16 cellular contexts compared by ENCODE assay signal in genomic region chr1:12457771-12458170, GRCh38.
DNase-seq lines count a peak whose midpoint lies in the region; ATAC-seq and TF ChIP-seq lines count a peak whose summit lies in the region.
"Had no signal": no experiment of that assay in that cellular context is flagged by ENCODE, and none has a peak within 500 bp of the region (broad histone marks: within the 10 kb centered on the region; RNA-seq: fewer than 3 reads in every experiment).

No MANE protein-coding gene starts in this region.

- 70 to 79% methylated on average over 4 of the region's 4 CpGs for WGBS in esophagus squamous epithelium, 2 donors

- H3K9ac ChIP-seq in PC-3 (ENCODE audit: low read length), result no peak overlapping the region

- H3K9me2 ChIP-seq in PC-3 (replicated peaks; ENCODE audit: low read length), result no peaks in the 10 kb centered on the region

- H3K27ac Mint-ChIP-seq in activated naive CD4-positive, alpha-beta T cell treated with anti-CD3 and anti-CD28 coated beads, Interleukin-2, amount 50 U/mL, for 24 hours, result peak overlapping the region; percentile 56
- peak overlapping the region in 7 of 9 donors; percentile 19 to 93 (median 72) for H3K27ac Mint-ChIP-seq in naive thymus-derived CD4-positive, alpha-beta T cell
- H3K27ac Mint-ChIP-seq: naive B cell had no signal

- TF ChIP-seq CTCF in esophagus squamous epithelium (IDR thresholded peaks at IDR 0.05) (no peak), upper lobe of right lung (IDR thresholded peaks at IDR 0.05) (no peak), PC-3 (conservative IDR thresholded peaks at IDR 0.05; ENCODE audit: low read depth, low read length) (no peak)

- H3K9me3 Mint-ChIP-seq in activated naive CD4-positive, alpha-beta T cell treated with anti-CD3 and anti-CD28 coated beads, Interleukin-2, amount 50 U/mL, for 24 hours, result no peaks in the 10 kb centered on the region
- no peaks in the 10 kb centered on the region for H3K9me3 Mint-ChIP-seq in naive thymus-derived CD4-positive, alpha-beta T cell
- H3K9me3 Mint-ChIP-seq: activated naive CD8-positive, alpha-beta T cell treated with anti-CD3 and anti-CD28 coated beads, Interleukin-2, amount 10 ng/mL, durations not matched to agents 7 days and 5 days; naive B cell had no signal

- peaks cover 78% of the 10 kb centered on the region for H3K4me1 Mint-ChIP-seq in activated naive CD4-positive, alpha-beta T cell treated with anti-CD3 and anti-CD28 coated beads, Interleukin-2, amount 50 U/mL, for 24 hours
- peaks cover 38 to 81% (median 68%) of the 10 kb centered on the region in 7 donors for H3K4me1 Mint-ChIP-seq in naive thymus-derived CD4-positive, alpha-beta T cell

- H2AFZ ChIP-seq in PC-3 (ENCODE audit: low read length), result no peak overlapping the region

- peaks cover 21% of the 10 kb centered on the region for H3K36me3 Mint-ChIP-seq in activated naive CD4-positive, alpha-beta T cell treated with anti-CD3 and anti-CD28 coated beads, Interleukin-2, amount 50 U/mL, for 24 hours
- H3K36me3 Mint-ChIP-seq in naive thymus-derived CD4-positive, alpha-beta T cell, result peaks cover 8 to 46% (median 29%) of the 10 kb centered on the region in 5 donors

- H3K4me1 ChIP-seq in esophagus squamous epithelium, result peaks cover 19 to 97% (median 64%) of the 10 kb centered on the region in 3 donors
- H3K4me1 ChIP-seq in naive thymus-derived CD4-positive, alpha-beta T cell (ENCODE audit: control insufficient read depth in 2 of 2, insufficient read depth in 2 of 2, low read length in 2 of 2), result peaks cover 0 to 61% of the 10 kb centered on the region in 2 donors
- peaks cover 89% of the 10 kb centered on the region for H3K4me1 ChIP-seq in upper lobe of right lung
- peaks cover 69% of the 10 kb centered on the region for H3K4me1 ChIP-seq in PC-3 (ENCODE audit: insufficient read depth, low read length)

- H3F3A ChIP-seq in PC-3 (ENCODE audit: low read length, unreplicated experiment), result peaks cover 3% of the 10 kb centered on the region

- CTCF ChIA-PET in naive thymus-derived CD4-positive, alpha-beta T cell (lab: Charles Lee), result interaction anchor here (1.0 kb wide), 1 partner anchor 18 kb away, joined by 3 read pairs; no protein-coding TSS in a partner anchor
- CTCF ChIA-PET in PC-3 (lab: Charles Lee), result no interaction called here

- H3K27me3 ChIP-seq in esophagus squamous epithelium, result no peaks in the 10 kb centered on the region
- no peaks in the 10 kb centered on the region for H3K27me3 ChIP-seq in naive thymus-derived CD4-positive, alpha-beta T cell (ENCODE audit: control insufficient read depth in 2 of 2, insufficient read depth in 2 of 2, low read length in 2 of 2)
- H3K27me3 ChIP-seq in upper lobe of right lung, result no peaks in the 10 kb centered on the region
- H3K27me3 ChIP-seq in PC-3 (ENCODE audit: low read length), result no peaks in the 10 kb centered on the region

- H3K4me3 ChIP-seq in esophagus squamous epithelium (no peak overlapping the region), upper lobe of right lung (no peak overlapping the region), PC-3 (ENCODE audit: low read length) (no peak overlapping the region)
- H3K4me3 ChIP-seq in naive thymus-derived CD4-positive, alpha-beta T cell (ENCODE audit: low read length), result no peak overlapping the region

- intact Hi-C loops in esophagus squamous epithelium (cut with DNase I), result no loop called here
- intact Hi-C loops in naive thymus-derived CD4-positive, alpha-beta T cell (cut with micrococcal nuclease), result loop anchor here in 1 of 2 donors (1.0 kb wide), 1 partner anchor 8 kb away; no protein-coding TSS in a partner anchor
- intact Hi-C loops in upper lobe of right lung (cut with DNase I), result no loop called here
- intact Hi-C loops in PC-3 (cut with micrococcal nuclease), result loop anchor here (2.0 kb wide), 1 partner anchor 21 kb away; no protein-coding TSS in a partner anchor

- H3K27me3 Mint-ChIP-seq in activated naive CD4-positive, alpha-beta T cell treated with anti-CD3 and anti-CD28 coated beads, Interleukin-2, amount 50 U/mL, for 24 hours, result no peaks in the 10 kb centered on the region
- no peaks in the 10 kb centered on the region for H3K27me3 Mint-ChIP-seq in naive thymus-derived CD4-positive, alpha-beta T cell
- H3K27me3 Mint-ChIP-seq: activated naive CD8-positive, alpha-beta T cell treated with anti-CD3 and anti-CD28 coated beads, Interleukin-2, amount 10 ng/mL, durations not matched to agents 7 days and 5 days; naive B cell had no signal

- no peak for TF ChIP-seq POLR2A in esophagus squamous epithelium (IDR thresholded peaks at IDR 0.05)

- H3K9me3 ChIP-seq in esophagus squamous epithelium (no peaks in the 10 kb centered on the region), upper lobe of right lung (no peaks in the 10 kb centered on the region), PC-3 (ENCODE audit: low read length) (no peaks in the 10 kb centered on the region)
- H3K9me3 ChIP-seq in naive thymus-derived CD4-positive, alpha-beta T cell (ENCODE audit: control insufficient read depth in 2 of 3, low read length in 3 of 3), result no peaks in the 10 kb centered on the region
- H3K9me3 ChIP-seq: Caco-2 had no signal

- H3K79me2 ChIP-seq in PC-3 (ENCODE audit: low read length), result no peaks in the 10 kb centered on the region

- no peak for DNase-seq in activated naive CD4-positive, alpha-beta T cell (lab: John Stamatoyannopoulos, UW)
- DNase-seq in esophagus squamous epithelium (lab: John Stamatoyannopoulos, UW), result no peak
- DNase-seq in naive thymus-derived CD4-positive, alpha-beta T cell, result no peak
- DNase-seq in upper lobe of right lung, result no peak
- no peak for DNase-seq in PC-3
- DNase-seq in NCI-H1092 treated with DMSO at 0.1 percent for 48 hours (lab: John Stamatoyannopoulos, UW), result no peak
- DNase-seq: activated naive CD8-positive, alpha-beta T cell treated with anti-CD3 and anti-CD28 coated beads, Interleukin-2, amount 10 ng/mL, durations not matched to agents 7 days and 5 days; Caco-2; foreskin melanocyte; GDM1; naive B cell; NCI-H2171; stimulated activated CD4-positive, alpha-beta T cell treated with anti-CD3 and anti-CD28 coated beads, Interleukin-4, amount 100 ng/mL, for 1 hour; WERI-Rb-1 had no signal

- no peak overlapping the region for H3K4me2 ChIP-seq in PC-3 (ENCODE audit: low read length)

- H3K27ac ChIP-seq in esophagus squamous epithelium (peak overlapping the region; percentile 45 to 93 (median 86)), upper lobe of right lung (peak overlapping the region; percentile 44), PC-3 (ENCODE audit: low read length) (no peak overlapping the region)
- H3K27ac ChIP-seq in naive thymus-derived CD4-positive, alpha-beta T cell (ENCODE audit: low read depth, low read length), result no peak overlapping the region
- H3K27ac ChIP-seq: WERI-Rb-1 had no signal

- peaks cover 0 to 59% (median 5%) of the 10 kb centered on the region in 3 donors for H3K36me3 ChIP-seq in esophagus squamous epithelium
- peaks cover 0 to 14% (median 10%) of the 10 kb centered on the region in 3 experiments for H3K36me3 ChIP-seq in naive thymus-derived CD4-positive, alpha-beta T cell (ENCODE audit: control insufficient read depth in 2 of 3, insufficient read depth in 3 of 3, low read length in 3 of 3)
- H3K36me3 ChIP-seq in upper lobe of right lung, result peaks cover 4% of the 10 kb centered on the region
- no peaks in the 10 kb centered on the region for H3K36me3 ChIP-seq in PC-3 (ENCODE audit: low read depth, low read length)
- H3K36me3 ChIP-seq: WERI-Rb-1 had no signal

- H3K4me3 Mint-ChIP-seq in activated naive CD4-positive, alpha-beta T cell treated with anti-CD3 and anti-CD28 coated beads, Interleukin-2, amount 50 U/mL, for 24 hours, result no peak overlapping the region
- peak overlapping the region in 3 of 10 donors; percentile 67 to 88 (median 68) for H3K4me3 Mint-ChIP-seq in naive thymus-derived CD4-positive, alpha-beta T cell
- H3K4me3 Mint-ChIP-seq: activated naive CD8-positive, alpha-beta T cell treated with anti-CD3 and anti-CD28 coated beads, Interleukin-2, amount 10 ng/mL, durations not matched to agents 7 days and 5 days; naive B cell had no signal

- BruUV-seq in PC-3 (replicated peaks; lab: Mats Ljungman, UMichigan), result no TSS peak

- POLR2A ChIA-PET in naive thymus-derived CD4-positive, alpha-beta T cell (lab: Charles Lee), result interaction anchor here (0.8 to 14.5 kb wide), 9 partner anchors 9 to 159 kb away, joined by 3 to 212 read pairs (median 5); partner anchors contain the start of gene DHRS3
- POLR2A ChIA-PET in PC-3 (lab: Charles Lee; ENCODE audit: unreplicated experiment), result no interaction called here

- ATAC-seq in naive thymus-derived CD4-positive, alpha-beta T cell, result no peak
- ATAC-seq in upper lobe of right lung, result no peak
- no peak for ATAC-seq in PC-3
- ATAC-seq in GM21526 (IDR thresholded peaks at IDR 0.05; ENCODE audit: low FRiP score, unreplicated experiment), result no peak

- H4K20me1 ChIP-seq in PC-3 (ENCODE audit: low read length), result no peaks in the 10 kb centered on the region

Comparison
In these comparisons a context has a peak if more than half of its experiments do, and no peak if none do; other contexts are left out.
1. H3K27ac ChIP-seq: peak in esophagus squamous epithelium (4 of 4) and upper lobe of right lung (single experiment); none in naive thymus-derived CD4-positive, alpha-beta T cell (single experiment) and PC-3 (single experiment).